In genomic region chr12:85784096-85784720, GRCh38 we compare ENCODE assay signal across 22 cellular contexts. TPM values are rescaled to one million over a fixed set of nuclear protein-coding genes. Genes with fewer than 3 reads are reported as not detected.
DNase-seq lines count a peak whose midpoint lies in the region; ATAC-seq lines count a peak whose summit lies in the region.
"Had no signal": no experiment of that assay in that cellular context is flagged by ENCODE, and none has a peak within 500 bp of the region (broad histone marks: within the 10 kb centered on the region; RNA-seq: fewer than 3 reads in every experiment).

No MANE protein-coding gene starts in this region.

- no peak for ATAC-seq in GM18519 (IDR thresholded peaks at IDR 0.05; ENCODE audit: low FRiP score, unreplicated experiment)
- ATAC-seq in activated CD8-positive, alpha-beta T cell treated with anti-CD3 and anti-CD28 coated beads, Interleukin-2, amount 10 ng/mL, durations not matched to agents 7 days and 5 days = no peak
- ATAC-seq: activated naive CD4-positive, alpha-beta T cell treated with anti-CD3 and anti-CD28 coated beads, Interleukin-2, amount 50 U/mL, for 72 hours; natural killer cell treated with Interleukin-12 subunit alpha and Interleukin-12 subunit beta and Interleukin-15 and Interleukin-18, amount 100 ng/mL, for 72 hours had no signal

- H3K27ac Mint-ChIP-seq in activated CD8-positive, alpha-beta T cell treated with anti-CD3 and anti-CD28 coated beads, Interleukin-2, amount 10 ng/mL, durations not matched to agents 7 days and 5 days = no peak overlapping the region
- H3K27ac Mint-ChIP-seq: activated naive CD4-positive, alpha-beta T cell treated with anti-CD3 and anti-CD28 coated beads, Interleukin-2, amount 50 U/mL, for 72 hours; memory B cell; natural killer cell treated with Interleukin-12 subunit alpha and Interleukin-12 subunit beta and Interleukin-15 and Interleukin-18, amount 100 ng/mL, for 72 hours; stimulated activated naive CD8-positive, alpha-beta T cell treated with anti-CD3 and anti-CD28 coated beads, Interleukin-15, Interleukin-2, amounts not matched to agents 100 ng/mL and 50 ng/mL, for 24 hours had no signal

- CTCF ChIA-PET in activated CD8-positive, alpha-beta T cell treated with anti-CD3 and anti-CD28 coated beads, Interleukin-2, amount 10 ng/mL, durations not matched to agents 7 days and 5 days (lab: Charles Lee) = no interaction called here

- H3K4me1 Mint-ChIP-seq in activated CD8-positive, alpha-beta T cell treated with anti-CD3 and anti-CD28 coated beads, Interleukin-2, amount 10 ng/mL, durations not matched to agents 7 days and 5 days (ENCODE audit: low read depth) = no peaks in the 10 kb centered on the region
- H3K4me1 Mint-ChIP-seq: memory B cell had no signal

- POLR2A ChIA-PET in activated CD8-positive, alpha-beta T cell treated with anti-CD3 and anti-CD28 coated beads, Interleukin-2, amount 10 ng/mL, durations not matched to agents 7 days and 5 days (lab: Charles Lee) = no interaction called here

- DNase-seq in NCI-H446 treated with DMSO at 0.1 percent for 48 hours (lab: John Stamatoyannopoulos, UW) (peak; percentile 77), NCI-H446 (lab: John Stamatoyannopoulos, UW) (no peak), NCI-H748 (lab: John Stamatoyannopoulos, UW; ENCODE audit: unreplicated experiment) (peak; percentile 85), epithelial cell of prostate (ENCODE audit: low read depth, low spot score) (no peak), DMS114 treated with DMSO at 0.1 percent for 48 hours (lab: John Stamatoyannopoulos, UW; ENCODE audit: unreplicated experiment) (no peak), KG1 (lab: John Stamatoyannopoulos, UW) (no peak)
- no peak for DNase-seq in activated CD8-positive, alpha-beta T cell treated with anti-CD3 and anti-CD28 coated beads, Interleukin-2, amount 10 ng/mL, durations not matched to agents 7 days and 5 days
- DNase-seq: activated CD4-positive, alpha-beta T cell treated with anti-CD3 and anti-CD28 coated beads, Interleukin-2, amount 50 U/mL, for 48 hours; activated T-cell treated with anti-CD3 and anti-CD28 coated beads, Interleukin-2, amount 50 U/mL, for 1 hour; hippocampal formation; Kasumi-1; NCI-H1436; NCI-H510A treated with DMSO at 0.1 percent for 48 hours; T-helper 2 cell; transverse colon had no signal

- H3K4me3 Mint-ChIP-seq in activated CD8-positive, alpha-beta T cell treated with anti-CD3 and anti-CD28 coated beads, Interleukin-2, amount 10 ng/mL, durations not matched to agents 7 days and 5 days = no peak overlapping the region
- H3K4me3 Mint-ChIP-seq: memory B cell; natural killer cell treated with Interleukin-12 subunit alpha and Interleukin-12 subunit beta and Interleukin-15 and Interleukin-18, amount 100 ng/mL, for 72 hours; stimulated activated naive CD8-positive, alpha-beta T cell treated with anti-CD3 and anti-CD28 coated beads, Interleukin-15, Interleukin-2, amounts not matched to agents 100 ng/mL and 50 ng/mL, for 24 hours had no signal

- H3K9me3 Mint-ChIP-seq in activated CD8-positive, alpha-beta T cell treated with anti-CD3 and anti-CD28 coated beads, Interleukin-2, amount 10 ng/mL, durations not matched to agents 7 days and 5 days (ENCODE audit: insufficient read depth) = no peaks in the 10 kb centered on the region

- H3K36me3 Mint-ChIP-seq in activated CD8-positive, alpha-beta T cell treated with anti-CD3 and anti-CD28 coated beads, Interleukin-2, amount 10 ng/mL, durations not matched to agents 7 days and 5 days (ENCODE audit: low read depth) = no peaks in the 10 kb centered on the region
- H3K36me3 Mint-ChIP-seq: memory B cell had no signal

- peak overlapping the region; percentile 85 for H3K27ac ChIP-seq in epithelial cell of prostate
- H3K27ac ChIP-seq: BLaER1 treated with 17β-estradiol and CSF1 and Interleukin-3, amounts not matched to agents 10 nM and 100 nM; SJSA1; transverse colon had no signal

- no peaks in the 10 kb centered on the region for H3K27me3 Mint-ChIP-seq in activated CD8-positive, alpha-beta T cell treated with anti-CD3 and anti-CD28 coated beads, Interleukin-2, amount 10 ng/mL, durations not matched to agents 7 days and 5 days (ENCODE audit: low read depth)
- H3K27me3 Mint-ChIP-seq: memory B cell; natural killer cell treated with Interleukin-12 subunit alpha and Interleukin-12 subunit beta and Interleukin-15 and Interleukin-18, amount 100 ng/mL, for 72 hours; stimulated activated naive CD8-positive, alpha-beta T cell treated with anti-CD3 and anti-CD28 coated beads, Interleukin-15, Interleukin-2, amounts not matched to agents 100 ng/mL and 50 ng/mL, for 24 hours had no signal

RNA-seq across cellular contexts. Expression of gene RASSF9, which starts 52.0 kb away (rescaled TPM):
- not detected for total RNA-seq in activated CD8-positive, alpha-beta T cell treated with anti-CD3 and anti-CD28 coated beads, Interleukin-2, amount 10 ng/mL, durations not matched to agents 7 days and 5 days
- total RNA-seq: activated naive CD4-positive, alpha-beta T cell treated with anti-CD3 and anti-CD28 coated beads, Interleukin-2, amount 50 U/mL, for 72 hours; natural killer cell treated with Interleukin-12 subunit alpha and Interleukin-12 subunit beta and Interleukin-15 and Interleukin-18, amount 100 ng/mL, for 72 hours; SJSA1 had no signal

Comparison
In these comparisons a context has a peak if more than half of its experiments do, and no peak if none do; other contexts are left out.
1. DNase-seq: peak in NCI-H446 treated with DMSO at 0.1 percent for 48 hours (single experiment) and NCI-H748 (single experiment); none in NCI-H446 (0 of 2), epithelial cell of prostate (single experiment), DMS114 treated with DMSO at 0.1 percent for 48 hours (single experiment), KG1 (single experiment) and activated CD8-positive, alpha-beta T cell treated with anti-CD3 and anti-CD28 coated beads, Interleukin-2, amount 10 ng/mL, durations not matched to agents 7 days and 5 days (single experiment).